In the genomic region with DNA sequence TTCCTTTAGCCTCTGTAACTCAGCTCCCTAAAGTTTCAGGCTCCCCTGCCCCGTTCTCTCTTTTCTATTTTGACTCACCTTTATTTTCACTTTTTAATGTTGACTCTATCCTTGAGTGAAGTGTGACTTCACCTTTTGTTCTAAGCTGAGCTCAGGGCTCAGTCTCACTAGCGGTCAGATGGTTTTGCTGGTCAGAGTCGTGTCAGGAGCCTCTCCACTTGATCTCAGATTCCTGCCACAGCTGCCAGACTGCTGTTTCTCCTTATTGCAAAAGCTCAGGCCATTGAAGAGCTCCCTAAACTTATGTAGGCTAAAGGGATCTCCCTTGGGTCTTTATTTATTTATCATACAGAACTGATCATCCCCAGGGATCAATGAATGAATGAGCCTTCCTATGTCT, we compare ENCODE assay signal across 23 cellular contexts. TPM values are rescaled to one million over a fixed set of nuclear protein-coding genes. Genes with fewer than 3 reads are reported as not detected.
A peak's percentile ranks its signal among the peaks of the same experiment; 100 is the strongest.
DNase-seq lines count a peak whose midpoint lies in the region; TF ChIP-seq lines count a peak whose summit lies in the region.
"Had no signal": no experiment of that assay in that cellular context is flagged by ENCODE, and none has a peak within 500 bp of the region (broad histone marks: within the 10 kb centered on the region; RNA-seq: fewer than 3 reads in every experiment).

No MANE protein-coding gene starts in this region.

- DNase-seq in AG04450 (ENCODE audit: low read depth, low spot score), result no peak
- DNase-seq in DMS53 (lab: John Stamatoyannopoulos, UW), result peak; percentile 69
- peak; percentile 8 for DNase-seq in NCI-H2196 treated with DMSO at 0.1 percent for 48 hours (lab: John Stamatoyannopoulos, UW; ENCODE audit: unreplicated experiment)
- DNase-seq in fibroblast of the conjunctiva (ENCODE audit: low read depth), result peak; percentile 9
- DNase-seq in lower leg skin (ENCODE audit: low spot score in 2 of 2), result no peak
- DNase-seq in RKO (ENCODE audit: low spot score), result no peak
- DNase-seq in stomach, result no peak
- no peak for DNase-seq in chondrocyte (ENCODE audit: low spot score)
- DNase-seq: activated CD4-positive, alpha-beta T cell treated with anti-CD3 and anti-CD28 coated beads, Interleukin-2, amount 50 U/mL, for 1 hour; activated naive CD8-positive, alpha-beta T cell treated with anti-CD3 and anti-CD28 coated beads, Interleukin-2, amount 10 ng/mL, durations not matched to agents 7 days and 5 days; effector memory CD4-positive, alpha-beta T cell; GDM1; left colon; NCI-H1417; NCI-H2107; RPMI8226; testis; WERI-Rb-1 had no signal

- H3K9me3 ChIP-seq in AG04450 (ENCODE audit: control insufficient read depth, insufficient read depth, low read length) (peaks cover 4% of the 10 kb centered on the region; the same call in 1 of the 2 replicates), stomach (no peaks in the 10 kb centered on the region)
- H3K9me3 ChIP-seq: testis had no signal

- CTCF ChIA-PET in AG04450 (lab: Charles Lee), result interaction anchor here (0.6 to 3.4 kb wide), 3 partner anchors 769 to 1030 kb away, joined by 3 to 14 read pairs (median 3); no protein-coding TSS in a partner anchor

- H3K4me3 Mint-ChIP-seq in chondrocyte (ENCODE audit: unreplicated experiment), result no peak overlapping the region
- H3K4me3 Mint-ChIP-seq: stimulated activated effector memory CD8-positive, alpha-beta T cell treated with anti-CD3 and anti-CD28 coated beads, Interleukin-12 subunit alpha, Interleukin-12 subunit beta, amount 100 ng/mL, for 72 hours had no signal

- H3K27ac ChIP-seq in AG04450 (ENCODE audit: low read depth, low read length) (peak overlapping the region; percentile 59), stomach (no peak overlapping the region)
- H3K27ac ChIP-seq: parathyroid adenoma, testis, WERI-Rb-1 had no signal

- intact Hi-C loops in lower leg skin (cut with DNase I; ENCODE audit: low total_unique reads) (no loop called here), stomach (cut with DNase I; ENCODE audit: low total_unique reads) (no loop called here)

- WGBS in lower leg skin, 2 donors, result 92 to 94% methylated on average over 3 of the region's 3 CpGs
- WGBS in stomach, 5 donors, result 30 to 64% (median 44%) methylated on average over 3 of the region's 3 CpGs

- no peaks in the 10 kb centered on the region for H3K36me3 Mint-ChIP-seq in chondrocyte (ENCODE audit: low read depth)
- H3K36me3 Mint-ChIP-seq: activated naive CD8-positive, alpha-beta T cell treated with anti-CD3 and anti-CD28 coated beads, Interleukin-2, amount 10 ng/mL, durations not matched to agents 7 days and 5 days; stimulated activated effector memory CD8-positive, alpha-beta T cell treated with anti-CD3 and anti-CD28 coated beads, Interleukin-12 subunit alpha, Interleukin-12 subunit beta, amount 100 ng/mL, for 72 hours had no signal

- peaks cover 6% of the 10 kb centered on the region for H3K27me3 Mint-ChIP-seq in chondrocyte (ENCODE audit: low read depth)

- no peak overlapping the region for H3K27ac Mint-ChIP-seq in chondrocyte (ENCODE audit: unreplicated experiment)
- H3K27ac Mint-ChIP-seq: activated T-helper 2 cell treated with anti-CD3 and anti-CD28 coated beads, Interferon-gamma antibody, Interleukin-2, Interleukin-4, amounts not matched to agents 10 μg/mL and 5 μg/mL and 100 μg/mL, durations not matched to agents 14 hours and 24 hours and 36 hours; stimulated activated effector memory CD8-positive, alpha-beta T cell treated with anti-CD3 and anti-CD28 coated beads, Interleukin-12 subunit alpha, Interleukin-12 subunit beta, amount 100 ng/mL, for 72 hours had no signal

- H3K4me3 ChIP-seq in AG04450 (ENCODE audit: low read depth, low read length), result no peak overlapping the region
- no peak overlapping the region for H3K4me3 ChIP-seq in lower leg skin (ENCODE audit: low read depth, poor library complexity, severe bottlenecking)
- no peak overlapping the region for H3K4me3 ChIP-seq in stomach
- H3K4me3 ChIP-seq: testis had no signal

- H3K36me3 ChIP-seq in stomach, result no peaks in the 10 kb centered on the region
- H3K36me3 ChIP-seq: WERI-Rb-1 had no signal

- POLR2A ChIA-PET in AG04450 (lab: Yijun Ruan, JAX), result no interaction called here

- H3K9me3 Mint-ChIP-seq in chondrocyte (ENCODE audit: low read depth), result no peaks in the 10 kb centered on the region
- H3K9me3 Mint-ChIP-seq: activated naive CD8-positive, alpha-beta T cell treated with anti-CD3 and anti-CD28 coated beads, Interleukin-2, amount 10 ng/mL, durations not matched to agents 7 days and 5 days; activated T-helper 2 cell treated with anti-CD3 and anti-CD28 coated beads, Interferon-gamma antibody, Interleukin-2, Interleukin-4, amounts not matched to agents 10 μg/mL and 5 μg/mL and 100 μg/mL, durations not matched to agents 14 hours and 24 hours and 36 hours; stimulated activated effector memory CD8-positive, alpha-beta T cell treated with anti-CD3 and anti-CD28 coated beads, Interleukin-12 subunit alpha, Interleukin-12 subunit beta, amount 100 ng/mL, for 72 hours had no signal

- peaks cover 14% of the 10 kb centered on the region for H3K4me1 Mint-ChIP-seq in chondrocyte (ENCODE audit: low read depth)

- no peak for TF ChIP-seq EP300 in stomach (IDR thresholded peaks at IDR 0.05)

- no peak for TF ChIP-seq POLR2A in lower leg skin (IDR thresholded peaks at IDR 0.05)
- TF ChIP-seq POLR2A in stomach (IDR thresholded peaks at IDR 0.05), result no peak

- H3K4me1 ChIP-seq in stomach, result peaks cover 4 to 25% (median 11%) of the 10 kb centered on the region in 4 donors
- H3K4me1 ChIP-seq: parathyroid adenoma had no signal

- TF ChIP-seq CTCF in AG04450 (IDR thresholded peaks at IDR 0.05; ENCODE audit: low read depth, low read length) (no peak), lower leg skin (IDR thresholded peaks at IDR 0.05) (no peak), stomach (IDR thresholded peaks at IDR 0.05) (no peak), chondrocyte (IDR thresholded peaks at IDR 0.05) (no peak)

- H3K27me3 ChIP-seq in AG04450 (ENCODE audit: control insufficient read depth, insufficient read depth, low read length) (no peaks in the 10 kb centered on the region), stomach (no peaks in the 10 kb centered on the region)
- H3K27me3 ChIP-seq: testis had no signal

RNA-seq across cellular contexts. Expression of a gene that starts 13.7 kb away (rescaled TPM):
- polyA plus RNA-seq in AG04450 (2011; rRNA removed), result not detected in 2 replicates
- polyA minus RNA-seq in AG04450 (2011; rRNA and poly(A)+ RNA removed), result not detected in 2 replicates
- total RNA-seq in lower leg skin, result not detected
- total RNA-seq in stomach, result not detected
- polyA plus RNA-seq in stomach, result 1 to 10 TPM; 2.4 to 3.9 (median 3.1) TPM
- not detected in 3 replicates for total RNA-seq in chondrocyte
- total RNA-seq: activated naive CD8-positive, alpha-beta T cell treated with anti-CD3 and anti-CD28 coated beads, Interleukin-2, amount 10 ng/mL, durations not matched to agents 7 days and 5 days; activated T-helper 2 cell treated with anti-CD3 and anti-CD28 coated beads, Interferon-gamma antibody, Interleukin-2, Interleukin-4, amounts not matched to agents 10 μg/mL and 5 μg/mL and 100 μg/mL, durations not matched to agents 14 hours and 24 hours and 36 hours; T-helper 2 cell treated with Interferon-gamma antibody and Interleukin-4, amounts not matched to agents 100 ng/mL and 5 ng/mL, for 36 hours had no signal
- polyA plus RNA-seq: neural cell had no signal

Comparison
In these comparisons a context has a peak if more than half of its experiments do, and no peak if none do; other contexts are left out.
1. DNase-seq: peak in DMS53 (single experiment), NCI-H2196 treated with DMSO at 0.1 percent for 48 hours (single experiment) and fibroblast of the conjunctiva (single experiment); none in AG04450 (single experiment), lower leg skin (0 of 2), RKO (single experiment), stomach (single experiment) and chondrocyte (single experiment).